In genomic region chr13:75416327-75417005, GRCh38 we compare ENCODE assay signal across 8 cellular contexts.
DNase-seq lines count a peak whose midpoint lies in the region; ATAC-seq and TF ChIP-seq lines count a peak whose summit lies in the region.
"Had no signal": no experiment of that assay in that cellular context is flagged by ENCODE, and none has a peak within 500 bp of the region (broad histone marks: within the 10 kb centered on the region; RNA-seq: fewer than 3 reads in every experiment).

No MANE protein-coding gene starts in this region.

- no peaks in the 10 kb centered on the region for H3F3A ChIP-seq in Loucy (ENCODE audit: low read depth)

- intact Hi-C loops in left colon (cut with DNase I, micrococcal nuclease): no loop called here
- intact Hi-C loops in prostate gland (cut with DNase I): no loop called here

- no peaks in the 10 kb centered on the region for H4K20me1 ChIP-seq in Loucy (ENCODE audit: insufficient read depth, low read length, poor library complexity, severe bottlenecking)

- ATAC-seq in GM18867 (IDR thresholded peaks at IDR 0.05; ENCODE audit: unreplicated experiment) (peak; percentile 66), GM21825 (IDR thresholded peaks at IDR 0.05; ENCODE audit: unreplicated experiment) (peak; percentile 80), left colon (no peak)

- H3K4me3 ChIP-seq in Loucy (ENCODE audit: low read length, poor library complexity, severe bottlenecking): no peak overlapping the region
- no peak overlapping the region for H3K4me3 ChIP-seq in prostate gland

- no peak overlapping the region for H3K9ac ChIP-seq in Loucy (ENCODE audit: low read depth, low read length, poor library complexity, severe bottlenecking)

- H3K27ac ChIP-seq in prostate gland: no peak overlapping the region

- H3K27me3 Mint-ChIP-seq in osteocyte (ENCODE audit: unreplicated experiment): no peaks in the 10 kb centered on the region

- H3K79me2 ChIP-seq in Loucy (ENCODE audit: insufficient read depth, low read length): 0 out of 2 replicates have a peak, but pooled peaks cover 9% of the 10 kb centered on the region

- no peaks in the 10 kb centered on the region for H3K27me3 ChIP-seq in Loucy (ENCODE audit: insufficient read depth, low read length, poor library complexity, severe bottlenecking)
- no peaks in the 10 kb centered on the region for H3K27me3 ChIP-seq in prostate gland (replicated peaks; ENCODE audit: insufficient read depth)

- H3K9me3 ChIP-seq in Loucy (ENCODE audit: insufficient read depth, low read depth, low read length) (no peaks in the 10 kb centered on the region), prostate gland (no peaks in the 10 kb centered on the region)

- no peaks in the 10 kb centered on the region for H3K36me3 Mint-ChIP-seq in osteocyte (ENCODE audit: unreplicated experiment)

- peak overlapping the region; percentile 42 for H3K27ac Mint-ChIP-seq in osteocyte (ENCODE audit: unreplicated experiment)

- H3K4me1 Mint-ChIP-seq in osteocyte (ENCODE audit: unreplicated experiment): peaks cover 38% of the 10 kb centered on the region

- H3K4me2 ChIP-seq in Loucy (ENCODE audit: low read depth, low read length, poor library complexity, severe bottlenecking): no peak overlapping the region

- TF ChIP-seq CTCF in Loucy (conservative IDR thresholded peaks at IDR 0.05; ENCODE audit: low read length) (peak; percentile 35), osteocyte (IDR thresholded peaks at IDR 0.05) (no peak), prostate gland (IDR thresholded peaks at IDR 0.05) (no peak)

- no peak overlapping the region for H3K4me3 Mint-ChIP-seq in osteocyte (ENCODE audit: unreplicated experiment)

- no peak for DNase-seq in osteocyte (ENCODE audit: extremely low spot score, unreplicated experiment)
- no peak for DNase-seq in left colon
- no peak for DNase-seq in NCI-H82 (lab: John Stamatoyannopoulos, UW)
- DNase-seq in prostate gland (ENCODE audit: low spot score): no peak
- DNase-seq: activated T-cell treated with anti-CD3 and anti-CD28 coated beads, Interleukin-2, amount 50 U/mL, for 48 hours had no signal

- H3K36me3 ChIP-seq in Loucy (ENCODE audit: insufficient read depth, low read length): no peaks in the 10 kb centered on the region
- no peaks in the 10 kb centered on the region for H3K36me3 ChIP-seq in prostate gland

- no peak overlapping the region for H2AFZ ChIP-seq in Loucy (ENCODE audit: low read length)

- peaks cover 20% of the 10 kb centered on the region for H3K4me1 ChIP-seq in Loucy (ENCODE audit: insufficient read depth, low read length, poor library complexity, severe bottlenecking)
- peaks cover 13% of the 10 kb centered on the region for H3K4me1 ChIP-seq in prostate gland (replicated peaks)

- H3K9me2 ChIP-seq in Loucy (replicated peaks; ENCODE audit: low read depth, low read length): no peaks in the 10 kb centered on the region

- 23% methylated on average over 6 of the region's 6 CpGs for WGBS in prostate gland

- H3K9me3 Mint-ChIP-seq in osteocyte (ENCODE audit: unreplicated experiment): no peaks in the 10 kb centered on the region

- TF ChIP-seq POLR2A in prostate gland (IDR thresholded peaks at IDR 0.05): no peak
